Comparison of ENCODE assay signal across 8 cellular contexts in the genomic region with DNA sequence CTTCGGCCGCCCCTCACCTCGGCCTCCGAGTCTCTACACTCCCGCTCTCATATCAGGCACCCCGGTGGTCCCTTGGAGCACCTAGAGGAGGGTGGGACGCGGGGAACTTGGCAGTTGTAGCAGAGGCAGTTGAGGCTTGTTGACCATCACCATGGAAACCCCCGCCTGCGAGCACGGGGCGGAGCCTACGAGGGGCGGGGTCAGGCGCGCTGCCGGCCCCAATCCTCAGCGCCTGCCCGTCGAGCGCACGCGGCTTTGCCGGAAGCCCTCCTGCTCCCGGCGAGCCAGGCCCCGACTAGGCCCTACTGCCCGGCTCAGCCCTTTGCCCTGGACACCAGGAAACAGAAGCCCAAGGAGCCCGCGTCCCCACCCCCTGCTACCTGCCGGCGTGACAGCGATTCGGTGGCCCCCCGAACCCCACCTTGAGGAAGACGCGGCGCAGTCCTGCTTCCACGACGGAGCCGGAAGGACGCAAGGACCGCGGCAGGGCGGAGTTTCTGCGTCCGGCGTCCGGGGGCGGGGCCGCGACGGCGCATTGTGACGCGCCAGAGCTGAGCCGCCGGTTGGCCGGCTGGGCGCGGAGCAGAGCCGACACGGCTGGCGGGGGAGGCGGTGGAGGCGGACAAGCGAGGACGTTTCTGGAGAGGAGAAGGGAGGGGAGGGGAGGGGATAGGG. TPM values are rescaled to one million over a fixed set of nuclear protein-coding genes. Genes with fewer than 3 reads are reported as not detected.
DNase-seq lines count a peak whose midpoint lies in the region; ATAC-seq and TF ChIP-seq lines count a peak whose summit lies in the region.

A gene with protein sequence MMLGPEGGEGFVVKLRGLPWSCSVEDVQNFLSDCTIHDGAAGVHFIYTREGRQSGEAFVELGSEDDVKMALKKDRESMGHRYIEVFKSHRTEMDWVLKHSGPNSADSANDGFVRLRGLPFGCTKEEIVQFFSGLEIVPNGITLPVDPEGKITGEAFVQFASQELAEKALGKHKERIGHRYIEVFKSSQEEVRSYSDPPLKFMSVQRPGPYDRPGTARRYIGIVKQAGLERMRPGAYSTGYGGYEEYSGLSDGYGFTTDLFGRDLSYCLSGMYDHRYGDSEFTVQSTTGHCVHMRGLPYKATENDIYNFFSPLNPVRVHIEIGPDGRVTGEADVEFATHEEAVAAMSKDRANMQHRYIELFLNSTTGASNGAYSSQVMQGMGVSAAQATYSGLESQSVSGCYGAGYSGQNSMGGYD (minus strand): TSS at position 477 of the 675 bp plus-strand sequence. CDS start 21,302 bp downstream, outside the sequence.

- peak within 1 kb of the TSS; percentile 89 to 92 (median 90) for H3K4me3 ChIP-seq in liver (ENCODE audit: low read depth in 1 of 3, low read length in 3 of 3)

- intact Hi-C loops in CD14-positive monocyte (cut with micrococcal nuclease), result loop anchor here in 1 of 2 donors (2.0 kb wide), 1 partner anchor 14 kb away; no protein-coding TSS in a partner anchor

- H3K4me1 Mint-ChIP-seq in CD14-positive monocyte, result peaks cover 41% of the 10 kb centered on the region

- H3K27ac Mint-ChIP-seq in CD14-positive monocyte, result peak within 1 kb of the TSS; percentile 99 to 100 (median 100)

- H3K36me3 ChIP-seq in liver (ENCODE audit: control insufficient read depth in 4 of 4, insufficient read depth in 3 of 4, low read depth in 1 of 4, low read length in 3 of 4), result peaks cover 0 to 1% (median 0%) of the 10 kb centered on the region in 4 donors

- H3K27me3 ChIP-seq in liver (ENCODE audit: control insufficient read depth in 4 of 4, insufficient read depth in 4 of 4, low read length in 3 of 4), result no peaks in the 10 kb centered on the region

- H3K9ac ChIP-seq in liver (ENCODE audit: low read depth in 1 of 2, low read length in 2 of 2), result peak within 1 kb of the TSS; percentile 92 to 95

- DNase-seq in CD14-positive monocyte (ENCODE audit: low spot score) (peak; percentile 91), NCI-H774 (lab: John Stamatoyannopoulos, UW) (peak; percentile 95), dermis blood vessel endothelial cell (peak; percentile 97)
- peak; percentile 93 to 94 for DNase-seq in activated CD4-positive, alpha-beta T cell treated with anti-CD3 and anti-CD28 coated beads, Interleukin-2, amount 50 U/mL, for 48 hours
- peak; percentile 95 for DNase-seq in stimulated activated CD4-positive, alpha-beta T cell treated with anti-CD3 and anti-CD28 coated beads, Interleukin-4, amount 100 ng/mL, for 1 hour

- H3K9me3 ChIP-seq in liver (ENCODE audit: control insufficient read depth in 4 of 4, low read length in 3 of 4), result no peaks in the 10 kb centered on the region

- peaks cover 4 to 25% (median 14%) of the 10 kb centered on the region in 4 donors for H3K4me1 ChIP-seq in liver (ENCODE audit: control insufficient read depth in 4 of 4, insufficient read depth in 4 of 4, low read length in 3 of 4)

- H3K4me3 Mint-ChIP-seq in CD14-positive monocyte, result peak within 1 kb of the TSS; percentile 96 to 100

- ATAC-seq in GM19395 (IDR thresholded peaks at IDR 0.05; ENCODE audit: unreplicated experiment) (peak; percentile 69), HG03558 (IDR thresholded peaks at IDR 0.05; ENCODE audit: extremely low read depth, unreplicated experiment) (peak; percentile 43)

- under 1% methylated on average over 68 of the region's 68 CpGs for WGBS in liver

- no peak for TF ChIP-seq RAD21 in liver (IDR thresholded peaks at IDR 0.05)

- H3K9me3 Mint-ChIP-seq in CD14-positive monocyte, result peaks cover 0 to 2% (median 0%) of the 10 kb centered on the region in 7 donors

- TF ChIP-seq CTCF in CD14-positive monocyte (IDR thresholded peaks at IDR 0.05) (no peak), liver (IDR thresholded peaks at IDR 0.05; ENCODE audit: low read depth, low read length, missing input control) (no peak)

- H3K27ac ChIP-seq in liver (ENCODE audit: low read depth in 1 of 2, low read length in 2 of 2), result peak within 1 kb of the TSS; percentile 99

- peaks cover 0 to 3% (median 1%) of the 10 kb centered on the region in 3 donors for H3K27me3 Mint-ChIP-seq in CD14-positive monocyte (ENCODE audit: low read depth in 3 of 3)

- H3K36me3 Mint-ChIP-seq in CD14-positive monocyte, result peaks cover 0 to 4% of the 10 kb centered on the region in 2 donors

TF ChIP-seq in liver, 16 proteins besides CTCF, POLR2A, EP300 and RAD21:
- no peak for TF ChIP-seq YY1 (IDR thresholded peaks at IDR 0.05)
- TF ChIP-seq, protein P1, sequence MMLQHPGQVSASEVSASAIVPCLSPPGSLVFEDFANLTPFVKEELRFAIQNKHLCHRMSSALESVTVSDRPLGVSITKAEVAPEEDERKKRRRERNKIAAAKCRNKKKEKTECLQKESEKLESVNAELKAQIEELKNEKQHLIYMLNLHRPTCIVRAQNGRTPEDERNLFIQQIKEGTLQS (IDR thresholded peaks at IDR 0.05), result no peak
- TF ChIP-seq, protein P2, sequence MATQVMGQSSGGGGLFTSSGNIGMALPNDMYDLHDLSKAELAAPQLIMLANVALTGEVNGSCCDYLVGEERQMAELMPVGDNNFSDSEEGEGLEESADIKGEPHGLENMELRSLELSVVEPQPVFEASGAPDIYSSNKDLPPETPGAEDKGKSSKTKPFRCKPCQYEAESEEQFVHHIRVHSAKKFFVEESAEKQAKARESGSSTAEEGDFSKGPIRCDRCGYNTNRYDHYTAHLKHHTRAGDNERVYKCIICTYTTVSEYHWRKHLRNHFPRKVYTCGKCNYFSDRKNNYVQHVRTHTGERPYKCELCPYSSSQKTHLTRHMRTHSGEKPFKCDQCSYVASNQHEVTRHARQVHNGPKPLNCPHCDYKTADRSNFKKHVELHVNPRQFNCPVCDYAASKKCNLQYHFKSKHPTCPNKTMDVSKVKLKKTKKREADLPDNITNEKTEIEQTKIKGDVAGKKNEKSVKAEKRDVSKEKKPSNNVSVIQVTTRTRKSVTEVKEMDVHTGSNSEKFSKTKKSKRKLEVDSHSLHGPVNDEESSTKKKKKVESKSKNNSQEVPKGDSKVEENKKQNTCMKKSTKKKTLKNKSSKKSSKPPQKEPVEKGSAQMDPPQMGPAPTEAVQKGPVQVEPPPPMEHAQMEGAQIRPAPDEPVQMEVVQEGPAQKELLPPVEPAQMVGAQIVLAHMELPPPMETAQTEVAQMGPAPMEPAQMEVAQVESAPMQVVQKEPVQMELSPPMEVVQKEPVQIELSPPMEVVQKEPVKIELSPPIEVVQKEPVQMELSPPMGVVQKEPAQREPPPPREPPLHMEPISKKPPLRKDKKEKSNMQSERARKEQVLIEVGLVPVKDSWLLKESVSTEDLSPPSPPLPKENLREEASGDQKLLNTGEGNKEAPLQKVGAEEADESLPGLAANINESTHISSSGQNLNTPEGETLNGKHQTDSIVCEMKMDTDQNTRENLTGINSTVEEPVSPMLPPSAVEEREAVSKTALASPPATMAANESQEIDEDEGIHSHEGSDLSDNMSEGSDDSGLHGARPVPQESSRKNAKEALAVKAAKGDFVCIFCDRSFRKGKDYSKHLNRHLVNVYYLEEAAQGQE (IDR thresholded peaks at IDR 0.05), result peak; percentile 81
- no peak for TF ChIP-seq RXRA (IDR thresholded peaks at IDR 0.05)
- TF ChIP-seq NR2F2 (IDR thresholded peaks at IDR 0.05), result no peak
- TF ChIP-seq, protein P3, sequence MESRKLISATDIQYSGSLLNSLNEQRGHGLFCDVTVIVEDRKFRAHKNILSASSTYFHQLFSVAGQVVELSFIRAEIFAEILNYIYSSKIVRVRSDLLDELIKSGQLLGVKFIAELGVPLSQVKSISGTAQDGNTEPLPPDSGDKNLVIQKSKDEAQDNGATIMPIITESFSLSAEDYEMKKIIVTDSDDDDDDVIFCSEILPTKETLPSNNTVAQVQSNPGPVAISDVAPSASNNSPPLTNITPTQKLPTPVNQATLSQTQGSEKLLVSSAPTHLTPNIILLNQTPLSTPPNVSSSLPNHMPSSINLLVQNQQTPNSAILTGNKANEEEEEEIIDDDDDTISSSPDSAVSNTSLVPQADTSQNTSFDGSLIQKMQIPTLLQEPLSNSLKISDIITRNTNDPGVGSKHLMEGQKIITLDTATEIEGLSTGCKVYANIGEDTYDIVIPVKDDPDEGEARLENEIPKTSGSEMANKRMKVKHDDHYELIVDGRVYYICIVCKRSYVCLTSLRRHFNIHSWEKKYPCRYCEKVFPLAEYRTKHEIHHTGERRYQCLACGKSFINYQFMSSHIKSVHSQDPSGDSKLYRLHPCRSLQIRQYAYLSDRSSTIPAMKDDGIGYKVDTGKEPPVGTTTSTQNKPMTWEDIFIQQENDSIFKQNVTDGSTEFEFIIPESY (IDR thresholded peaks at IDR 0.05), result no peak
- TF ChIP-seq GABPA (IDR thresholded peaks at IDR 0.05 in 1 of 2, conservative IDR thresholded peaks at IDR 0.05 in 1 of 2), result peak; percentile 48 to 90
- peak; percentile 55 to 80 for TF ChIP-seq EGR1 (IDR thresholded peaks at IDR 0.05; ENCODE audit: low read depth in 2 of 2)
- TF ChIP-seq SP1 (IDR thresholded peaks at IDR 0.05), result peak; percentile 68
- no peak for TF ChIP-seq HNF4G (IDR thresholded peaks at IDR 0.05)
- TF ChIP-seq, protein P4, sequence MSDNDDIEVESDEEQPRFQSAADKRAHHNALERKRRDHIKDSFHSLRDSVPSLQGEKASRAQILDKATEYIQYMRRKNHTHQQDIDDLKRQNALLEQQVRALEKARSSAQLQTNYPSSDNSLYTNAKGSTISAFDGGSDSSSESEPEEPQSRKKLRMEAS (IDR thresholded peaks at IDR 0.05), result peak; percentile 80

RNA-seq across cellular contexts. Expression of the gene that starts here (rescaled TPM):
- polyA plus RNA-seq in CD14-positive monocyte (100 to 1,000 TPM; 188 to 189 TPM), liver (100 to 1,000 TPM in 1 of 2 donors, 10 to 100 TPM in 1; 64.5 to 109 TPM)
- total RNA-seq in dermis blood vessel endothelial cell (280 and 325 TPM in 2 replicates), liver (100 to 1,000 TPM; 116 to 150 TPM)

Comparison
In these comparisons a context has a peak if more than half of its experiments do, and no peak if none do; other contexts are left out.
1. Peak in every context shown above with its lines: DNase-seq, ATAC-seq, H3K4me3 ChIP-seq and H3K27ac ChIP-seq.